ENCODE assay signal across 1 cellular context in genomic region chr11:121626507-121626875, GRCh38.
TF ChIP-seq lines count a peak whose summit lies in the region.

No MANE protein-coding gene starts in this region.

TF ChIP-seq in IMR-90, 13 proteins besides CTCF, POLR2A, EP300 and RAD21 (continued from another document):
- TF ChIP-seq USF2 (IDR thresholded peaks at IDR 0.05; ENCODE audit: low read depth, low read length) = no peak
- TF ChIP-seq MAFK (IDR thresholded peaks at IDR 0.05; ENCODE audit: low read depth, low read length) = no peak
- no peak for TF ChIP-seq BHLHE40 (IDR thresholded peaks at IDR 0.05; ENCODE audit: low read depth, low read length)
- TF ChIP-seq FOS (IDR thresholded peaks at IDR 0.05; ENCODE audit: low read depth, low read length) = no peak
- no peak for TF ChIP-seq CEBPB (IDR thresholded peaks at IDR 0.05; ENCODE audit: low read depth, low read length)
TF ChIP-seq in IMR-90: peak in this region for 0.
